Comparison of ENCODE assay signal across 8 cellular contexts in the genomic region with DNA sequence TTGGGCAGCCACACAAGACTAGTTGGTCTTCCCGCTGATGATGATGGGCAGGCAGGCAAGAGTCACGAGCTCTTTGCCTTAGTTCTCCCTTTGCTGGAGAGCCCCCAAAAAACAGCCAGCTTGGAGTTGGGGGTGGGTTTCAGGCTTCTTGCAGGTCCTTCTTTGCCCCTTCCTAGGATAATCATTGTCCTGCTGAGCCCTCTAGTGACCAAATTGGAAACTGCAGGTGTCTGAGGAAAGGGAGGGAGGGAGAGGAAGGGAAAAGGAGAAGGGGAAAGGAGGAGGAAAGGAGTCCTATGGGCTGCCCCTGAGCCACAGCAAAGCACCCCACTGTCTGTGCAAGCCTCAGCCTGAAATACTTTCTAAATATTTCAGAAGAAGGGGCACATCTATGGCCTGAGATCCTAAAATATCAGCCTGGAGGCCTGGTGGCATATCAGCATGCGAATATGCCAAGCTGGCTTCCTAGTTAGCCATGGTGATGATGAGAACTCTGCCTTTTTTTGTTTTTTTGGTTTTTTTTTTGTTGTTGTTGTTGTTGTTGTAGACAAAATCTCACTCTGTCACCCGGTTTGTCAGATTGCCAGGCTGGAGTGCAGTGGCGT.
A peak's percentile ranks its signal among the peaks of the same experiment; 100 is the strongest.
DNase-seq lines count a peak whose midpoint lies in the region; ATAC-seq and TF ChIP-seq lines count a peak whose summit lies in the region.

No MANE protein-coding gene starts in this region.

- no peaks in the 10 kb centered on the region for H3K9me3 Mint-ChIP-seq in activated naive CD4-positive, alpha-beta T cell treated with anti-CD3 and anti-CD28 coated beads, Interleukin-2, amount 50 U/mL, for 72 hours

- peak; percentile 48 to 50 for ATAC-seq in activated naive CD4-positive, alpha-beta T cell treated with anti-CD3 and anti-CD28 coated beads, Interleukin-2, amount 50 U/mL, for 72 hours
- no peak for ATAC-seq in GM18520 (IDR thresholded peaks at IDR 0.05; ENCODE audit: unreplicated experiment)

- no peak overlapping the region for H3K27ac Mint-ChIP-seq in activated naive CD4-positive, alpha-beta T cell treated with anti-CD3 and anti-CD28 coated beads, Interleukin-2, amount 50 U/mL, for 72 hours

- DNase-seq in NCI-H524 (lab: John Stamatoyannopoulos, UW) (peak; percentile 38 to 65), NCI-H524 treated with DMSO at 0.1 percent for 48 hours (lab: John Stamatoyannopoulos, UW) (no peak), HL-60 (ENCODE audit: low read depth in 1 of 2, low spot score in 1 of 2) (peak; percentile 11 to 48), RKO (ENCODE audit: low spot score) (peak; percentile 32), left ventricle myocardium inferior (no peak), putamen (ENCODE audit: low spot score) (peak; percentile 81)
- DNase-seq in activated naive CD4-positive, alpha-beta T cell treated with anti-CD3 and anti-CD28 coated beads, Interleukin-2, amount 50 U/mL, for 72 hours (ENCODE audit: low spot score in 2 of 2), result peak in 1 of 2 donors; percentile 77

- peaks cover 6% of the 10 kb centered on the region for H3K27me3 ChIP-seq in HL-60 (ENCODE audit: insufficient read depth, poor library complexity, severe bottlenecking)
- peaks cover 30% of the 10 kb centered on the region for H3K27me3 ChIP-seq in left ventricle myocardium inferior (ENCODE audit: low read depth)

- no peaks in the 10 kb centered on the region for H3K36me3 ChIP-seq in left ventricle myocardium inferior

- TF ChIP-seq CTCF in HL-60 (IDR thresholded peaks at IDR 0.05; ENCODE audit: insufficient read depth, low read length) (peak; percentile 82), left ventricle myocardium inferior (IDR thresholded peaks at IDR 0.05; ENCODE audit: borderline replicate concordance) (peak; percentile 87)

- H3K4me3 ChIP-seq in HL-60 (replicated peaks; ENCODE audit: insufficient read depth, low read length) (no peak overlapping the region), left ventricle myocardium inferior (no peak overlapping the region)

- H3K9me3 ChIP-seq in left ventricle myocardium inferior (replicated peaks), result no peaks in the 10 kb centered on the region

- H3K4me1 ChIP-seq in left ventricle myocardium inferior, result no peaks in the 10 kb centered on the region

- intact Hi-C loops in left ventricle myocardium inferior (cut with micrococcal nuclease), result no loop called here

- no peaks in the 10 kb centered on the region for H3K36me3 Mint-ChIP-seq in activated naive CD4-positive, alpha-beta T cell treated with anti-CD3 and anti-CD28 coated beads, Interleukin-2, amount 50 U/mL, for 72 hours

- no peak overlapping the region for H3K27ac ChIP-seq in HL-60 (replicated peaks)
- no peak overlapping the region for H3K27ac ChIP-seq in left ventricle myocardium inferior (replicated peaks)

Comparison
In these comparisons a context has a peak if more than half of its experiments do, and no peak if none do; other contexts are left out.
1. DNase-seq: peak in NCI-H524 (2 of 2), HL-60 (2 of 2), RKO (single experiment) and putamen (single experiment); none in NCI-H524 treated with DMSO at 0.1 percent for 48 hours (single experiment) and left ventricle myocardium inferior (single experiment).